ENCODE assay signal across 12 cellular contexts in the genomic region with DNA sequence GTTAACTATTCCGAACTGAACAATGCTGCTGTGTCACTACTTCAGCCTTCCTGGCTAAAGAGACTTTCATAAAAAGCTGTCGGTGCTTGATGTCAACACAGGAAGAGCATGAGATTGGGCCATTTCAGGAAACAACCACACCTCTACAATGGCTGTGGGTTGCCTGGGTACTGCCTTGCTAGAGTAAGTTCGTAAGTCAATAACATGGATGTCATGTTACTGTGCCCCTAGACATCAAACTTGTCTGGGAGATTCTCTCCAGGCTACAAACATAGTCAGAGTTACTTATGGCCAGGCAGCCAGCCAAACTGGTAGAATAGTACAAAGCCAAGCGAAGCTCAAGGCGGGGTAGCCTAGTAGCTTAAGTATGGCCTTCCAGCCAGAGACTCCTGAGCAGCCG. TPM values are rescaled to one million over a fixed set of nuclear protein-coding genes. Genes with fewer than 3 reads are reported as not detected.
DNase-seq lines count a peak whose midpoint lies in the region; ATAC-seq and TF ChIP-seq lines count a peak whose summit lies in the region.
"Had no signal": no experiment of that assay in that cellular context is flagged by ENCODE, and none has a peak within 500 bp of the region (broad histone marks: within the 10 kb centered on the region; RNA-seq: fewer than 3 reads in every experiment).

No MANE protein-coding gene starts in this region.

- peaks cover 95% of the 10 kb centered on the region for H3K36me3 ChIP-seq in CD4-positive, CD25-positive, alpha-beta regulatory T cell (ENCODE audit: control insufficient read depth, insufficient read depth, low read length)

- TF ChIP-seq CTCF in natural killer cell (IDR thresholded peaks at IDR 0.05) = no peak

- H3K4me3 ChIP-seq in CD4-positive, CD25-positive, alpha-beta regulatory T cell (ENCODE audit: low read depth, low read length) = peak overlapping the region; percentile 33

- peak in 1 of 2 donors; percentile 40 for ATAC-seq in CD4-positive, CD25-positive, alpha-beta regulatory T cell (ENCODE audit: low read depth in 2 of 2)
- ATAC-seq in T-helper 17 cell = peak; percentile 38
- peak; percentile 69 for ATAC-seq in esophagus mucosa
- peak; percentile 29 to 58 (median 56) for ATAC-seq in natural killer cell
- ATAC-seq in GM21723 (IDR thresholded peaks at IDR 0.05; ENCODE audit: unreplicated experiment) = no peak
- no peak for ATAC-seq in SK-N-SH treated with all-trans-retinoic acid at 6 μM for 48 hours
- ATAC-seq in HG03565 (IDR thresholded peaks at IDR 0.05; ENCODE audit: unreplicated experiment) = no peak
- ATAC-seq: Panc1 had no signal

- no peaks in the 10 kb centered on the region for H3K9me3 ChIP-seq in CD4-positive, CD25-positive, alpha-beta regulatory T cell (ENCODE audit: control insufficient read depth in 2 of 2, low read length in 2 of 2)
- H3K9me3 ChIP-seq in T-helper 17 cell (ENCODE audit: control insufficient read depth, low read length, poor library complexity, severe bottlenecking) = no peaks in the 10 kb centered on the region

- no peak overlapping the region for H3K27ac ChIP-seq in CD4-positive, CD25-positive, alpha-beta regulatory T cell (ENCODE audit: insufficient read depth, low read length, poor library complexity, severe bottlenecking)
- H3K27ac ChIP-seq: parathyroid adenoma had no signal

- H3K4me1 ChIP-seq in CD4-positive, CD25-positive, alpha-beta regulatory T cell (ENCODE audit: control insufficient read depth, insufficient read depth, low read length, poor library complexity, severe bottlenecking) = peaks cover 35% of the 10 kb centered on the region

- H3K4me1 Mint-ChIP-seq in CD4-positive, CD25-positive, alpha-beta regulatory T cell = peaks cover 28 to 74% (median 67%) of the 10 kb centered on the region in 4 donors
- H3K4me1 Mint-ChIP-seq in T-helper 17 cell (peaks cover 54% of the 10 kb centered on the region), natural killer cell (peaks cover 69 to 74% of the 10 kb centered on the region in 2 donors)

- peak overlapping the region; percentile 0 to 77 (median 68) for H3K27ac Mint-ChIP-seq in CD4-positive, CD25-positive, alpha-beta regulatory T cell
- peak overlapping the region; percentile 88 for H3K27ac Mint-ChIP-seq in T-helper 17 cell
- peak overlapping the region; percentile 69 to 74 for H3K27ac Mint-ChIP-seq in natural killer cell

- H3K4me3 Mint-ChIP-seq in CD4-positive, CD25-positive, alpha-beta regulatory T cell = peak overlapping the region in 3 of 4 donors; percentile 17 to 69 (median 33)
- no peak overlapping the region for H3K4me3 Mint-ChIP-seq in T-helper 17 cell
- H3K4me3 Mint-ChIP-seq in natural killer cell = no peak overlapping the region

- H3K27me3 Mint-ChIP-seq in CD4-positive, CD25-positive, alpha-beta regulatory T cell = no peaks in the 10 kb centered on the region
- H3K27me3 Mint-ChIP-seq in T-helper 17 cell = no peaks in the 10 kb centered on the region
- no peaks in the 10 kb centered on the region for H3K27me3 Mint-ChIP-seq in natural killer cell (ENCODE audit: low read depth in 2 of 2)

- intact Hi-C loops in natural killer cell (cut with micrococcal nuclease) = no loop called here

- peak in 1 of 3 donors; percentile 67 for DNase-seq in CD4-positive, CD25-positive, alpha-beta regulatory T cell
- DNase-seq in T-helper 17 cell = no peak
- DNase-seq in natural killer cell = no peak
- DNase-seq in HK-2 (ENCODE audit: unreplicated experiment) = no peak
- DNase-seq: DND-41, NCI-H1105 treated with DMSO at 0.1 percent for 48 hours had no signal

- H3K27me3 ChIP-seq in CD4-positive, CD25-positive, alpha-beta regulatory T cell (ENCODE audit: control insufficient read depth, insufficient read depth, low read length) = no peaks in the 10 kb centered on the region

- peaks cover 72% of the 10 kb centered on the region for H3K36me3 Mint-ChIP-seq in CD4-positive, CD25-positive, alpha-beta regulatory T cell
- peaks cover 16% of the 10 kb centered on the region for H3K36me3 Mint-ChIP-seq in T-helper 17 cell (ENCODE audit: low read depth)
- H3K36me3 Mint-ChIP-seq in natural killer cell = peaks cover 10% of the 10 kb centered on the region

- H3K9me3 Mint-ChIP-seq in CD4-positive, CD25-positive, alpha-beta regulatory T cell = peaks cover 0 to 4% (median 0%) of the 10 kb centered on the region in 7 donors
- H3K9me3 Mint-ChIP-seq in natural killer cell = no peaks in the 10 kb centered on the region

TF ChIP-seq in SK-N-SH treated with all-trans-retinoic acid at 6 μM for 48 hours, 23 proteins besides CTCF, POLR2A, EP300 and RAD21:
- TF ChIP-seq ARNTL (CRISPR knock-in tag; IDR thresholded peaks at IDR 0.05; ENCODE audit: borderline replicate concordance, low read depth) = no peak
- TF ChIP-seq ESRRG (CRISPR knock-in tag; IDR thresholded peaks at IDR 0.05) = no peak
- no peak for TF ChIP-seq OSR1 (CRISPR knock-in tag; IDR thresholded peaks at IDR 0.05)
- TF ChIP-seq, protein P1, sequence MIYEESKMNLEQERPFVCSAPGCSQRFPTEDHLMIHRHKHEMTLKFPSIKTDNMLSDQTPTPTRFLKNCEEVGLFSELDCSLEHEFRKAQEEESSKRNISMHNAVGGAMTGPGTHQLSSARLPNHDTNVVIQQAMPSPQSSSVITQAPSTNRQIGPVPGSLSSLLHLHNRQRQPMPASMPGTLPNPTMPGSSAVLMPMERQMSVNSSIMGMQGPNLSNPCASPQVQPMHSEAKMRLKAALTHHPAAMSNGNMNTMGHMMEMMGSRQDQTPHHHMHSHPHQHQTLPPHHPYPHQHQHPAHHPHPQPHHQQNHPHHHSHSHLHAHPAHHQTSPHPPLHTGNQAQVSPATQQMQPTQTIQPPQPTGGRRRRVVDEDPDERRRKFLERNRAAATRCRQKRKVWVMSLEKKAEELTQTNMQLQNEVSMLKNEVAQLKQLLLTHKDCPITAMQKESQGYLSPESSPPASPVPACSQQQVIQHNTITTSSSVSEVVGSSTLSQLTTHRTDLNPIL (CRISPR knock-in tag; IDR thresholded peaks at IDR 0.05; ENCODE audit: low read depth) = no peak
- TF ChIP-seq, protein P2, sequence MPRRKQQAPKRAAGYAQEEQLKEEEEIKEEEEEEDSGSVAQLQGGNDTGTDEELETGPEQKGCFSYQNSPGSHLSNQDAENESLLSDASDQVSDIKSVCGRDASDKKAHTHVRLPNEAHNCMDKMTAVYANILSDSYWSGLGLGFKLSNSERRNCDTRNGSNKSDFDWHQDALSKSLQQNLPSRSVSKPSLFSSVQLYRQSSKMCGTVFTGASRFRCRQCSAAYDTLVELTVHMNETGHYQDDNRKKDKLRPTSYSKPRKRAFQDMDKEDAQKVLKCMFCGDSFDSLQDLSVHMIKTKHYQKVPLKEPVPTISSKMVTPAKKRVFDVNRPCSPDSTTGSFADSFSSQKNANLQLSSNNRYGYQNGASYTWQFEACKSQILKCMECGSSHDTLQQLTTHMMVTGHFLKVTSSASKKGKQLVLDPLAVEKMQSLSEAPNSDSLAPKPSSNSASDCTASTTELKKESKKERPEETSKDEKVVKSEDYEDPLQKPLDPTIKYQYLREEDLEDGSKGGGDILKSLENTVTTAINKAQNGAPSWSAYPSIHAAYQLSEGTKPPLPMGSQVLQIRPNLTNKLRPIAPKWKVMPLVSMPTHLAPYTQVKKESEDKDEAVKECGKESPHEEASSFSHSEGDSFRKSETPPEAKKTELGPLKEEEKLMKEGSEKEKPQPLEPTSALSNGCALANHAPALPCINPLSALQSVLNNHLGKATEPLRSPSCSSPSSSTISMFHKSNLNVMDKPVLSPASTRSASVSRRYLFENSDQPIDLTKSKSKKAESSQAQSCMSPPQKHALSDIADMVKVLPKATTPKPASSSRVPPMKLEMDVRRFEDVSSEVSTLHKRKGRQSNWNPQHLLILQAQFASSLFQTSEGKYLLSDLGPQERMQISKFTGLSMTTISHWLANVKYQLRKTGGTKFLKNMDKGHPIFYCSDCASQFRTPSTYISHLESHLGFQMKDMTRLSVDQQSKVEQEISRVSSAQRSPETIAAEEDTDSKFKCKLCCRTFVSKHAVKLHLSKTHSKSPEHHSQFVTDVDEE (CRISPR knock-in tag; IDR thresholded peaks at IDR 0.05) = no peak
- no peak for TF ChIP-seq ZC3H10 (CRISPR knock-in tag; IDR thresholded peaks at IDR 0.05)
- no peak for TF ChIP-seq TOX (CRISPR knock-in tag; IDR thresholded peaks at IDR 0.05; ENCODE audit: borderline replicate concordance)
- TF ChIP-seq ZNF565 (CRISPR knock-in tag; conservative IDR thresholded peaks at IDR 0.05; ENCODE audit: low read depth) = no peak
- TF ChIP-seq, protein P3, sequence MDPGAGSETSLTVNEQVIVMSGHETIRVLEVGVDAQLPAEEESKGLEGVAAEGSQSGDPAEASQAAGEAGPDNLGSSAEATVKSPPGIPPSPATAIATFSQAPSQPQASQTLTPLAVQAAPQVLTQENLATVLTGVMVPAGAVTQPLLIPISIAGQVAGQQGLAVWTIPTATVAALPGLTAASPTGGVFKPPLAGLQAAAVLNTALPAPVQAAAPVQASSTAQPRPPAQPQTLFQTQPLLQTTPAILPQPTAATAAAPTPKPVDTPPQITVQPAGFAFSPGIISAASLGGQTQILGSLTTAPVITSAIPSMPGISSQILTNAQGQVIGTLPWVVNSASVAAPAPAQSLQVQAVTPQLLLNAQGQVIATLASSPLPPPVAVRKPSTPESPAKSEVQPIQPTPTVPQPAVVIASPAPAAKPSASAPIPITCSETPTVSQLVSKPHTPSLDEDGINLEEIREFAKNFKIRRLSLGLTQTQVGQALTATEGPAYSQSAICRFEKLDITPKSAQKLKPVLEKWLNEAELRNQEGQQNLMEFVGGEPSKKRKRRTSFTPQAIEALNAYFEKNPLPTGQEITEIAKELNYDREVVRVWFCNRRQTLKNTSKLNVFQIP (CRISPR knock-in tag; IDR thresholded peaks at IDR 0.05; ENCODE audit: borderline replicate concordance, low read depth) = no peak
- TF ChIP-seq GLIS3 (CRISPR knock-in tag; IDR thresholded peaks at IDR 0.05) = no peak
- TF ChIP-seq ISL1 (CRISPR knock-in tag; IDR thresholded peaks at IDR 0.05) = no peak

RNA-seq across cellular contexts. Expression of a gene that starts 23.1 kb away (rescaled TPM):
- 219 TPM for total RNA-seq in CD4-positive, CD25-positive, alpha-beta regulatory T cell
- 100 to 1,000 TPM; 170 to 212 (median 179) TPM for polyA plus RNA-seq in CD4-positive, CD25-positive, alpha-beta regulatory T cell
- total RNA-seq in T-helper 17 cell (100 to 1,000 TPM; 167 to 312 TPM), esophagus mucosa (90.8 TPM), natural killer cell (100 to 1,000 TPM; 162 to 208 (median 191) TPM)

Comparison
In these comparisons a context has a peak if more than half of its experiments do, and no peak if none do; other contexts are left out.
1. ATAC-seq: peak in T-helper 17 cell (single experiment), esophagus mucosa (single experiment) and natural killer cell (3 of 3); none in GM21723 (single experiment), SK-N-SH treated with all-trans-retinoic acid at 6 μM for 48 hours (single experiment) and HG03565 (single experiment).
2. H3K4me3 Mint-ChIP-seq: peak in CD4-positive, CD25-positive, alpha-beta regulatory T cell (3 of 4); none in T-helper 17 cell (single experiment) and natural killer cell (single experiment).
3. Peak in every context shown above with its lines, with median percentiles within 50 percentile points of each other: H3K27ac Mint-ChIP-seq.